Comparison of ENCODE assay signal across 30 cellular contexts in genomic region chr20:61450549-61450948, GRCh38.
"Had no signal": no experiment of that assay in that cellular context is flagged by ENCODE, and none has a peak within 500 bp of the region (broad histone marks: within the 10 kb centered on the region; RNA-seq: fewer than 3 reads in every experiment).

No MANE protein-coding gene starts in this region.

- H3K9me3 Mint-ChIP-seq: activated CD4-positive, alpha-beta memory T cell treated with anti-CD3 and anti-CD28 coated beads, Interleukin-2, amount 10 ng/mL, durations not matched to agents 7 days and 5 days; central memory CD8-positive, alpha-beta T cell had no signal

- H3K36me3 Mint-ChIP-seq: activated CD8-positive, alpha-beta memory T cell treated with anti-CD3 and anti-CD28 coated beads, Interleukin-2, amount 10 ng/mL, durations not matched to agents 7 days and 5 days; activated naive CD8-positive, alpha-beta T cell treated with anti-CD3 and anti-CD28 coated beads for 36 hours had no signal

- H3K27me3 Mint-ChIP-seq: activated CD4-positive, alpha-beta memory T cell treated with anti-CD3 and anti-CD28 coated beads, Interleukin-2, amount 10 ng/mL, durations not matched to agents 7 days and 5 days; activated CD8-positive, alpha-beta memory T cell treated with anti-CD3 and anti-CD28 coated beads, Interleukin-2, amount 10 ng/mL, durations not matched to agents 7 days and 5 days had no signal

- H3K4me1 Mint-ChIP-seq: activated CD4-positive, alpha-beta memory T cell treated with anti-CD3 and anti-CD28 coated beads, Interleukin-2, amount 10 ng/mL, durations not matched to agents 7 days and 5 days; activated CD4-positive, alpha-beta T cell treated with anti-CD3 and anti-CD28 coated beads for 36 hours; activated CD8-positive, alpha-beta memory T cell treated with anti-CD3 and anti-CD28 coated beads, Interleukin-2, amount 10 ng/mL, durations not matched to agents 7 days and 5 days; activated naive CD8-positive, alpha-beta T cell treated with anti-CD3 and anti-CD28 coated beads for 36 hours; central memory CD8-positive, alpha-beta T cell had no signal

- DNase-seq: activated CD4-positive, alpha-beta memory T cell treated with anti-CD3 and anti-CD28 coated beads, Interleukin-2, amount 10 ng/mL, durations not matched to agents 7 days and 5 days; activated CD4-positive, alpha-beta T cell treated with anti-CD3 and anti-CD28 coated beads for 36 hours; activated CD4-positive, CD25-positive, alpha-beta regulatory T cell; activated CD8-positive, alpha-beta memory T cell treated with anti-CD3 and anti-CD28 coated beads for 24 hours; activated CD8-positive, alpha-beta memory T cell treated with anti-CD3 and anti-CD28 coated beads, Interleukin-2, amount 10 ng/mL, durations not matched to agents 7 days and 5 days; activated CD8-positive, alpha-beta memory T cell treated with anti-CD3 and anti-CD28 coated beads, Interleukin-2, amount 50 U/mL, for 48 hours; activated effector memory CD4-positive, alpha-beta T cell treated with Interleukin-2 at 50 U/mL for 16 hours; activated naive CD4-positive, alpha-beta T cell treated with anti-CD3 and anti-CD28 coated beads, Interleukin-2, amount 50 U/mL, for 16 hours; activated naive CD8-positive, alpha-beta T cell treated with anti-CD3 and anti-CD28 coated beads for 36 hours; activated T-cell treated with anti-CD3 and anti-CD28 coated beads, Interleukin-2, amount 50 U/mL, for 48 hours; amniotic stem cell; NCI-H1048; NCI-H1105 treated with DMSO at 0.1 percent for 48 hours; NCI-H1436; NCI-H1694; NCI-H1930; NCI-H2081 treated with DMSO at 0.1 percent for 48 hours; NCI-H226; NCI-H446 treated with DMSO at 0.1 percent for 48 hours; NCI-H524 treated with DMSO at 0.1 percent for 48 hours; PC-9; SHP77; SJCRH30; T1000; WERI-Rb-1 had no signal

- H3K36me3 ChIP-seq: ascending aorta, cardiac muscle cell, SJCRH30, WERI-Rb-1 had no signal

- H3K9me3 ChIP-seq: ascending aorta, SJCRH30 had no signal

- ATAC-seq: activated CD4-positive, alpha-beta T cell treated with anti-CD3 and anti-CD28 coated beads for 36 hours; activated CD8-positive, alpha-beta memory T cell treated with anti-CD3 and anti-CD28 coated beads, Interleukin-2, amount 10 ng/mL, durations not matched to agents 7 days and 5 days had no signal

- H3K27ac ChIP-seq: ascending aorta, cardiac muscle cell, KMS-11, PC-9, SJCRH30, SK-N-MC, WERI-Rb-1 had no signal

- H3K4me3 Mint-ChIP-seq: activated CD4-positive, alpha-beta memory T cell treated with anti-CD3 and anti-CD28 coated beads, Interleukin-2, amount 10 ng/mL, durations not matched to agents 7 days and 5 days; activated CD4-positive, alpha-beta T cell treated with anti-CD3 and anti-CD28 coated beads for 36 hours; activated CD8-positive, alpha-beta memory T cell treated with anti-CD3 and anti-CD28 coated beads, Interleukin-2, amount 10 ng/mL, durations not matched to agents 7 days and 5 days; activated naive CD8-positive, alpha-beta T cell treated with anti-CD3 and anti-CD28 coated beads for 36 hours; central memory CD8-positive, alpha-beta T cell had no signal

- H3K27ac Mint-ChIP-seq: activated CD4-positive, alpha-beta memory T cell treated with anti-CD3 and anti-CD28 coated beads, Interleukin-2, amount 10 ng/mL, durations not matched to agents 7 days and 5 days; activated CD4-positive, alpha-beta T cell treated with anti-CD3 and anti-CD28 coated beads for 36 hours; activated CD8-positive, alpha-beta memory T cell treated with anti-CD3 and anti-CD28 coated beads, Interleukin-2, amount 10 ng/mL, durations not matched to agents 7 days and 5 days; activated naive CD8-positive, alpha-beta T cell treated with anti-CD3 and anti-CD28 coated beads for 36 hours had no signal
